ENCODE assay signal across 10 cellular contexts in genomic region chr11:47354913-47355282, GRCh38. TPM values are rescaled to one million over a fixed set of nuclear protein-coding genes. Genes with fewer than 3 reads are reported as not detected.
A peak's percentile ranks its signal among the peaks of the same experiment; 100 is the strongest.
DNase-seq lines count a peak whose midpoint lies in the region; ATAC-seq and TF ChIP-seq lines count a peak whose summit lies in the region.
"Had no signal": no experiment of that assay in that cellular context is flagged by ENCODE, and none has a peak within 500 bp of the region (broad histone marks: within the 10 kb centered on the region; RNA-seq: fewer than 3 reads in every experiment).

No MANE protein-coding gene starts in this region.

- no peaks in the 10 kb centered on the region for H3K9me3 Mint-ChIP-seq in endothelial cell (ENCODE audit: unreplicated experiment)
- H3K9me3 Mint-ChIP-seq: stimulated activated effector memory CD8-positive, alpha-beta T cell treated with anti-CD3 and anti-CD28 coated beads, Interleukin-12 subunit alpha, Interleukin-12 subunit beta, amount 100 ng/mL, for 72 hours had no signal

- peak overlapping the region; percentile 82 for H3K4me3 Mint-ChIP-seq in endothelial cell (ENCODE audit: unreplicated experiment)
- H3K4me3 Mint-ChIP-seq: stimulated activated effector memory CD8-positive, alpha-beta T cell treated with anti-CD3 and anti-CD28 coated beads, Interleukin-12 subunit alpha, Interleukin-12 subunit beta, amount 100 ng/mL, for 72 hours had no signal

- H3K79me2 ChIP-seq in PC-9 (ENCODE audit: low read depth) = no peaks in the 10 kb centered on the region

- H3K27ac ChIP-seq in PC-9 = no peak overlapping the region
- H3K27ac ChIP-seq in lung (ENCODE audit: low read depth in 1 of 2, low read length in 1 of 2) = peak overlapping the region in 1 of 2 donors; percentile 67
- H3K27ac ChIP-seq in tibial artery = peak overlapping the region in 1 of 2 donors; percentile 39

- peaks cover 5% of the 10 kb centered on the region for H3K36me3 Mint-ChIP-seq in endothelial cell (ENCODE audit: low read depth, unreplicated experiment)
- H3K36me3 Mint-ChIP-seq: stimulated activated effector memory CD8-positive, alpha-beta T cell treated with anti-CD3 and anti-CD28 coated beads, Interleukin-12 subunit alpha, Interleukin-12 subunit beta, amount 100 ng/mL, for 72 hours had no signal

- CTCF ChIA-PET in PC-9 (lab: Charles Lee) = interaction anchor here (0.6 to 1.5 kb wide), 15 partner anchors 11 to 1368 kb away, joined by 3 to 15 read pairs (median 4); partner anchors contain the start of genes ACP2 and ARHGAP1

- no peaks in the 10 kb centered on the region for H3K4me1 ChIP-seq in PC-9 (replicated peaks; ENCODE audit: insufficient read depth)
- H3K4me1 ChIP-seq in lung (ENCODE audit: control insufficient read depth in 2 of 2, insufficient read depth in 2 of 2, low read length in 2 of 2) = no peaks in the 10 kb centered on the region
- peaks cover 0 to 11% (median 4%) of the 10 kb centered on the region in 4 donors for H3K4me1 ChIP-seq in tibial artery

- 34 to 69% methylated on average over 22 to 32 of the region's 32 CpGs for WGBS in lung, 2 donors

- H3K27ac Mint-ChIP-seq in endothelial cell (ENCODE audit: unreplicated experiment) = peak overlapping the region; percentile 57
- H3K27ac Mint-ChIP-seq: stimulated activated effector memory CD8-positive, alpha-beta T cell treated with anti-CD3 and anti-CD28 coated beads, Interleukin-12 subunit alpha, Interleukin-12 subunit beta, amount 100 ng/mL, for 72 hours had no signal

- no peaks in the 10 kb centered on the region for H4K20me1 ChIP-seq in PC-9 (ENCODE audit: insufficient read depth)

- intact Hi-C loops in PC-9 (cut with micrococcal nuclease; ENCODE audit: unreplicated experiment) (loop anchor here (1.0 to 5.0 kb wide), 9 partner anchors 53 to 988 kb away; partner anchors contain the start of genes MDK and SLC39A13), tibial artery (cut with DNase I; ENCODE audit: low total_unique reads) (loop anchor here (2.0 to 10.0 kb wide), 3 partner anchors 96 to 460 kb away; partner anchors contain the start of gene ARFGAP2)

- H3F3A ChIP-seq in PC-9 (ENCODE audit: insufficient read depth, low read depth) = peaks cover 28% of the 10 kb centered on the region; the same call in 1 of the 2 replicates

- no peaks in the 10 kb centered on the region for H3K9me3 ChIP-seq in PC-9 (ENCODE audit: insufficient read depth, low read depth)
- peaks cover 0 to 2% of the 10 kb centered on the region in 2 donors for H3K9me3 ChIP-seq in lung (ENCODE audit: control insufficient read depth in 2 of 2, insufficient read depth in 1 of 2, low read length in 1 of 2)
- H3K9me3 ChIP-seq in tibial artery = no peaks in the 10 kb centered on the region

- peaks cover 8% of the 10 kb centered on the region for H3K4me1 Mint-ChIP-seq in endothelial cell (ENCODE audit: unreplicated experiment)

- peaks cover 9% of the 10 kb centered on the region for H3K27me3 Mint-ChIP-seq in endothelial cell (ENCODE audit: unreplicated experiment)

- H3K27me3 ChIP-seq in PC-9 (ENCODE audit: insufficient read depth, low read depth) (no peaks in the 10 kb centered on the region), lung (ENCODE audit: control insufficient read depth, insufficient read depth) (no peaks in the 10 kb centered on the region), tibial artery (no peaks in the 10 kb centered on the region)

- no peaks in the 10 kb centered on the region for H3K36me3 ChIP-seq in PC-9 (ENCODE audit: low read depth)
- peaks cover 0 to 5% of the 10 kb centered on the region in 2 donors for H3K36me3 ChIP-seq in lung (ENCODE audit: control insufficient read depth in 2 of 2, insufficient read depth in 2 of 2, low read length in 2 of 2)
- no peaks in the 10 kb centered on the region for H3K36me3 ChIP-seq in tibial artery

- H3K9me2 ChIP-seq in PC-9 (ENCODE audit: insufficient read depth) = no peaks in the 10 kb centered on the region

- no peak for TF ChIP-seq CTCF in PC-9 (conservative IDR thresholded peaks at IDR 0.05)
- TF ChIP-seq CTCF in endothelial cell (IDR thresholded peaks at IDR 0.05; ENCODE audit: unreplicated experiment) = no peak
- TF ChIP-seq CTCF in lung (IDR thresholded peaks at IDR 0.05; ENCODE audit: control extremely low read depth, extremely low read depth) = no peak
- no peak for TF ChIP-seq CTCF in tibial artery (IDR thresholded peaks at IDR 0.05)

- POLR2A ChIA-PET in PC-9 (lab: Charles Lee; ENCODE audit: unreplicated experiment) = interaction anchor here (0.6 kb wide), 2 partner anchors 84 to 217 kb away, joined by 3 to 4 read pairs; no protein-coding TSS in a partner anchor

- BruUV-seq in PC-9 (replicated peaks; lab: Mats Ljungman, UMichigan) = no TSS peak

- peak overlapping the region; percentile 68 for H3K4me2 ChIP-seq in PC-9

- no peak for ATAC-seq in lung (ENCODE audit: insufficient read depth, low FRiP score)
- ATAC-seq in HG03378 (IDR thresholded peaks at IDR 0.05; ENCODE audit: unreplicated experiment) = no peak
- ATAC-seq in HG02970 (IDR thresholded peaks at IDR 0.05; ENCODE audit: low FRiP score, unreplicated experiment) = no peak
- ATAC-seq: stimulated activated effector memory CD8-positive, alpha-beta T cell treated with anti-CD3 and anti-CD28 coated beads, Interleukin-12 subunit alpha, Interleukin-12 subunit beta, amount 100 ng/mL, for 72 hours had no signal

- H3K4me3 ChIP-seq in PC-9 (peak overlapping the region; percentile 30; the same call in 1 of the 2 replicates), lung (peak overlapping the region; percentile 12), tibial artery (peak overlapping the region; percentile 38 to 54)

- no peak overlapping the region; the same call in 1 of the 2 replicates for H2AFZ ChIP-seq in PC-9

- no peak for DNase-seq in PC-9
- DNase-seq in endothelial cell (ENCODE audit: low spot score) = no peak
- DNase-seq in lung (ENCODE audit: low spot score) = no peak
- DNase-seq in tibial artery = no peak
- DNase-seq in NCI-H1694 treated with DMSO at 0.1 percent for 48 hours (lab: John Stamatoyannopoulos, UW) = no peak
- DNase-seq: activated CD8-positive, alpha-beta memory T cell treated with anti-CD3 and anti-CD28 coated beads, Interleukin-2, amount 50 U/mL, for 4 hours; effector CD4-positive, alpha-beta T cell had no signal

RNA-seq across cellular contexts. Expression of gene MYBPC3, which starts 2.4 kb away (rescaled TPM):
- total RNA-seq in PC-9 (2021) (not detected in 2 replicates), endothelial cell (ENCODE audit: unreplicated experiment) (not detected), lung (1 to 10 TPM; 1.0 to 1.1 TPM)
- polyA plus RNA-seq in lung = 1 to 10 TPM in 1 of 2 donors, under 1 TPM in 1; 0.89 to 3.4 TPM

RNA-seq across cellular contexts. Expression of gene SPI1, which starts 23.4 kb away (rescaled TPM):
- total RNA-seq in PC-9 (2021) (not detected in 2 replicates), endothelial cell (ENCODE audit: unreplicated experiment) (not detected), lung (100 to 1,000 TPM in 1 of 2 donors, 10 to 100 TPM in 1; 27.6 to 188 TPM)
- 100 to 1,000 TPM; 123 to 344 TPM for polyA plus RNA-seq in lung

RNA-seq across cellular contexts. Expression of gene SLC39A13, which starts 53.5 kb away (rescaled TPM):
- 28.8 and 32.3 TPM in 2 replicates for total RNA-seq in PC-9 (2021)
- total RNA-seq in endothelial cell (ENCODE audit: unreplicated experiment) = 40.9 TPM
- total RNA-seq in lung = 10 to 100 TPM; 31.8 to 83.8 TPM
- 10 to 100 TPM; 67.5 to 82.2 TPM for polyA plus RNA-seq in lung

Comparison
In these comparisons a context has a peak if more than half of its experiments do, and no peak if none do; other contexts are left out.
1. RNA of gene SPI1, which starts 23.4 kb away (total RNA-seq): 27.6 to 188 TPM in lung; not detected in endothelial cell (single experiment) and not detected in PC-9; every median in the first group is over 10 times any median in the second.
2. Peak in every context shown above with its lines, with median percentiles within 50 percentile points of each other: H3K4me3 ChIP-seq.